ENCODE assay signal across 8 cellular contexts in the genomic region with DNA sequence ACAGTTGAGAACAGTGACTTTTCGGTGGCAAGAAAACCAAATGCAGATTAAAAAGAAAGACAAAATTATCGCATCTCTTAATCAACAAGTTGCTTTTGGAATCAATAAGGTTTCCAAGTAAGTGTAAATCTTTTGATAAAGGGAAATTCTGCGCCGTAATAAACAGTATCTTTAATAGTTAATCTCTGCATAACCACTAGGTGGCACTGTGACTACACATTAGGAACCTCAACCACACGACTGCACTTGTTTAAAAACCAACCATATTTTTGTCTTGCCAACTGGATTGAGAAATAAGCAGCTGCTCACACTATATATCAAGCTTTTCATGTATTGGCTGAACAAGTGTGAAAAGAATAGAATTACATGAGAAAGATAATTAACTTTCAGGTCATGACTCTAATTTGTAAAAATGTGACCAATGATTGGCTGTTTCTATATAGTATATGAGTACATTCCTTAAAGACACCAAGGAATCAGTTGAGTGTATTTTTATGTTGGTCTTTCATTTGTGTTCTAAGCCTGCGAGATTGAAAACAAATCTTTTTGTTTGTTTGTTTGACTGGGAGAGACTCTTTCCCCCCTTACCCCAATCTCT.
DNase-seq lines count a peak whose midpoint lies in the region; ATAC-seq and TF ChIP-seq lines count a peak whose summit lies in the region.

No MANE protein-coding gene starts in this region.

- CTCF ChIA-PET in BJ (lab: Yijun Ruan, JAX), result interaction anchor here (0.6 to 3.2 kb wide), 15 partner anchors 9 to 520 kb away, joined by 3 to 30 read pairs (median 3); a partner anchor contains a TSS

- ATAC-seq in GM18868 (IDR thresholded peaks at IDR 0.05; ENCODE audit: unreplicated experiment) (peak; percentile 92), HG03432 (IDR thresholded peaks at IDR 0.05; ENCODE audit: unreplicated experiment) (peak; percentile 96), upper lobe of right lung (peak; percentile 91)
- peak; percentile 63 to 64 for ATAC-seq in activated CD4-positive, CD25-positive, alpha-beta regulatory T cell treated with anti-CD3 and anti-CD28 coated beads, Interleukin-2, amount 50 U/mL, for 24 hours
- peak; percentile 68 to 78 for ATAC-seq in naive thymus-derived CD8-positive, alpha-beta T cell

- no peaks in the 10 kb centered on the region for H3K27me3 ChIP-seq in BJ (ENCODE audit: control insufficient read depth, insufficient read depth, low read length)
- H3K27me3 ChIP-seq in upper lobe of right lung, result no peaks in the 10 kb centered on the region

- POLR2A ChIA-PET in BJ (lab: Charles Lee), result no interaction called here
- POLR2A ChIA-PET in naive thymus-derived CD8-positive, alpha-beta T cell (lab: Charles Lee), result no interaction called here

- peak; percentile 19 for DNase-seq in BJ (ENCODE audit: low read depth)
- peak; percentile 59 for DNase-seq in NCI-H460 (ENCODE audit: extremely low read depth, low read depth)
- peak; percentile 42 for DNase-seq in epidermal melanocyte (ENCODE audit: insufficient read length, low spot score)
- DNase-seq in naive thymus-derived CD8-positive, alpha-beta T cell, result peak in 9 of 10 donors; percentile 17 to 75 (median 50)
- DNase-seq in upper lobe of right lung, result no peak

- no peaks in the 10 kb centered on the region for H3K36me3 ChIP-seq in BJ (ENCODE audit: control insufficient read depth, insufficient read depth, low read length)
- H3K36me3 ChIP-seq in upper lobe of right lung, result peaks cover 5% of the 10 kb centered on the region

- no peaks in the 10 kb centered on the region for H3K27me3 Mint-ChIP-seq in naive thymus-derived CD8-positive, alpha-beta T cell

- peaks cover 0 to 2% (median 0%) of the 10 kb centered on the region in 9 donors for H3K9me3 Mint-ChIP-seq in naive thymus-derived CD8-positive, alpha-beta T cell

- peak overlapping the region in 2 of 10 donors; percentile 8 to 81 for H3K27ac Mint-ChIP-seq in naive thymus-derived CD8-positive, alpha-beta T cell

- peaks cover 4 to 24% (median 17%) of the 10 kb centered on the region in 3 donors for H3K36me3 Mint-ChIP-seq in naive thymus-derived CD8-positive, alpha-beta T cell

- intact Hi-C loops in upper lobe of right lung (cut with DNase I), result no loop called here

- H3K4me1 Mint-ChIP-seq in naive thymus-derived CD8-positive, alpha-beta T cell, result peaks cover 0 to 8% (median 2%) of the 10 kb centered on the region in 4 donors

- no peaks in the 10 kb centered on the region for H3K9me3 ChIP-seq in upper lobe of right lung

- no peak overlapping the region for H3K4me3 Mint-ChIP-seq in naive thymus-derived CD8-positive, alpha-beta T cell

- H3K4me1 ChIP-seq in upper lobe of right lung, result no peaks in the 10 kb centered on the region

- H3K27ac ChIP-seq in upper lobe of right lung, result no peak overlapping the region

- H3K4me3 ChIP-seq in BJ (ENCODE audit: low read depth, low read length) (no peak overlapping the region), upper lobe of right lung (no peak overlapping the region)

- TF ChIP-seq CTCF in BJ (IDR thresholded peaks at IDR 0.05; ENCODE audit: insufficient read depth, low read depth, low read length) (peak; percentile 68), upper lobe of right lung (IDR thresholded peaks at IDR 0.05) (peak; percentile 82)
